In genomic region chr12:5956987-5957386, GRCh38 we compare ENCODE assay signal across 8 cellular contexts. TPM values are rescaled to one million over a fixed set of nuclear protein-coding genes. Genes with fewer than 3 reads are reported as not detected.
"Had no signal": no experiment of that assay in that cellular context is flagged by ENCODE, and none has a peak within 500 bp of the region (broad histone marks: within the 10 kb centered on the region; RNA-seq: fewer than 3 reads in every experiment).

No MANE protein-coding gene starts in this region.

- H3K4me3 ChIP-seq: GM23338, K562 had no signal

- FAIRE-seq: H1, H54, K562 had no signal

- H2AFZ ChIP-seq: GM23338 had no signal

- DNase-seq: H9, HCEC 1CT, IMR-90 had no signal

- H3K27ac ChIP-seq: HL-60 had no signal

- H3K4me2 ChIP-seq: GM23338 had no signal

- ATAC-seq: GM23338, K562 had no signal

RNA-seq across cellular contexts. Expression of gene ANO2, which starts 11.9 kb away (rescaled TPM):
- total RNA-seq: IMR-90 had no signal
- polyA plus RNA-seq: K562 had no signal
